ENCODE assay signal across 18 cellular contexts in genomic region chr1:3265800-3266485, GRCh38.
"Had no signal": no experiment of that assay in that cellular context is flagged by ENCODE, and none has a peak within 500 bp of the region (broad histone marks: within the 10 kb centered on the region; RNA-seq: fewer than 3 reads in every experiment).

No MANE protein-coding gene starts in this region.

- H3K4me1 ChIP-seq: right atrium auricular region, sigmoid colon had no signal

- H3K36me3 ChIP-seq: ovary, right atrium auricular region, sigmoid colon, stomach, tibial artery had no signal

- H3K4me3 ChIP-seq: lung, ovary, right atrium auricular region, sigmoid colon, stomach, tibial artery had no signal

- H3K27ac ChIP-seq: ovary, right atrium auricular region, sigmoid colon, stomach, tibial artery had no signal

- H3K27me3 ChIP-seq: ovary, right atrium auricular region, tibial artery had no signal

- DNase-seq: cerebellar nuclear complex; cortex of kidney; effector memory CD8-positive, alpha-beta T cell; hypothalamus; immature natural killer cell; natural killer cell; nucleus accumbens; ovary; sigmoid colon; stimulated activated CD4-positive, alpha-beta T cell treated with anti-CD3 and anti-CD28 coated beads, Interleukin-2, amount 100 ng/mL, for 24 hours; stimulated activated CD4-positive, alpha-beta T cell treated with anti-CD3 and anti-CD28 coated beads, Interleukin-4, amount 100 ng/mL, for 24 hours; stimulated activated naive CD4-positive, alpha-beta T cell treated with Interleukin-2 at 50 U/mL for 16 hours; stomach; tibial artery had no signal

- H3K9me3 ChIP-seq: ovary, right atrium auricular region, sigmoid colon, stomach, tibial artery had no signal

- ATAC-seq: effector memory CD8-positive, alpha-beta T cell; left lobe of liver; natural killer cell; stimulated activated effector memory CD8-positive, alpha-beta T cell treated with anti-CD3 and anti-CD28 coated beads, Interleukin-12 subunit alpha, Interleukin-12 subunit beta, amount 100 ng/mL, for 72 hours had no signal
